11 cellular contexts compared by ENCODE assay signal in genomic region chr13:80039000-80039399, GRCh38.
A peak's percentile ranks its signal among the peaks of the same experiment; 100 is the strongest.
DNase-seq lines count a peak whose midpoint lies in the region; ATAC-seq and TF ChIP-seq lines count a peak whose summit lies in the region.
"Had no signal": no experiment of that assay in that cellular context is flagged by ENCODE, and none has a peak within 500 bp of the region (broad histone marks: within the 10 kb centered on the region; RNA-seq: fewer than 3 reads in every experiment).

No MANE protein-coding gene starts in this region.

- no peak overlapping the region for H3K27ac ChIP-seq in MM.1S (ENCODE audit: low read length)
- H3K27ac ChIP-seq: ascending aorta had no signal

- H3K9me3 ChIP-seq in MM.1S (replicated peaks; ENCODE audit: insufficient read depth, low read length), result no peaks in the 10 kb centered on the region
- H3K9me3 ChIP-seq: ascending aorta had no signal

- H4K20me1 ChIP-seq in MM.1S (ENCODE audit: insufficient read depth, low read length), result no peaks in the 10 kb centered on the region

- peak; percentile 43 for DNase-seq in SIG-M5 treated with dmso at 0.1 percent for 504 hours (lab: John Stamatoyannopoulos, UW; ENCODE audit: unreplicated experiment)
- no peak for DNase-seq in SIG-M5 (lab: John Stamatoyannopoulos, UW)
- no peak for DNase-seq in GM13977 (ENCODE audit: low spot score)
- DNase-seq in MM.1S, result no peak
- no peak for DNase-seq in NCI-H2029 treated with DMSO at 0.1 percent for 48 hours (lab: John Stamatoyannopoulos, UW)
- DNase-seq in nucleus accumbens (lab: John Stamatoyannopoulos, UW), result no peak
- DNase-seq: DND-41, NCI-H2107 had no signal

- H3K4me3 ChIP-seq in MM.1S (ENCODE audit: low read length), result no peak overlapping the region
- H3K4me3 ChIP-seq: ascending aorta had no signal

- no peaks in the 10 kb centered on the region for H3K4me1 ChIP-seq in MM.1S (ENCODE audit: low read length)
- H3K4me1 ChIP-seq: ascending aorta had no signal

- ATAC-seq in HG02763 (IDR thresholded peaks at IDR 0.05; ENCODE audit: unreplicated experiment) (peak; percentile 72), HG03565 (IDR thresholded peaks at IDR 0.05; ENCODE audit: unreplicated experiment) (peak; percentile 59)

- no peak overlapping the region for H2AFZ ChIP-seq in MM.1S (ENCODE audit: low read length)

- no peak overlapping the region for H3K4me2 ChIP-seq in MM.1S (ENCODE audit: low read depth, low read length)

- no peaks in the 10 kb centered on the region for H3K36me3 ChIP-seq in MM.1S (replicated peaks; ENCODE audit: insufficient read depth, low read length)
- H3K36me3 ChIP-seq: ascending aorta had no signal

- no peaks in the 10 kb centered on the region for H3K79me2 ChIP-seq in MM.1S (ENCODE audit: low read length)

- no peaks in the 10 kb centered on the region for H3K27me3 ChIP-seq in MM.1S (replicated peaks; ENCODE audit: insufficient read depth, low read length)
- H3K27me3 ChIP-seq: ascending aorta had no signal

- no peaks in the 10 kb centered on the region for H3K9me2 ChIP-seq in MM.1S (replicated peaks; ENCODE audit: insufficient read depth, low read length)

- in situ Hi-C loops in GM13977 (cut with MboI; ENCODE audit: low pct_unique_long_range_greater_than_20kb, low sequenced_read_pairs, unreplicated experiment), result no loop called here

- no peak for TF ChIP-seq CTCF in GM13977 (IDR thresholded peaks at IDR 0.05; ENCODE audit: extremely low read depth, insufficient read depth, missing control alignments)
- no peak for TF ChIP-seq CTCF in MM.1S (IDR thresholded peaks at IDR 0.05; ENCODE audit: low read length)

- no peak overlapping the region for H3K9ac ChIP-seq in MM.1S (ENCODE audit: low read length)

- no peaks in the 10 kb centered on the region for H3F3A ChIP-seq in MM.1S (ENCODE audit: insufficient read depth, low read length)
